In genomic region chr18:11752116-11752911, GRCh38 we compare ENCODE assay signal across 9 cellular contexts.
DNase-seq lines count a peak whose midpoint lies in the region; TF ChIP-seq lines count a peak whose summit lies in the region.
"Had no signal": no experiment of that assay in that cellular context is flagged by ENCODE, and none has a peak within 500 bp of the region (broad histone marks: within the 10 kb centered on the region; RNA-seq: fewer than 3 reads in every experiment).

No MANE protein-coding gene starts in this region.

- H3K27ac ChIP-seq in esophagus muscularis mucosa (replicated peaks in 1 of 4) = no peak overlapping the region
- H3K27ac ChIP-seq: HL-60 had no signal

- H3K4me3 Mint-ChIP-seq in osteocyte (ENCODE audit: unreplicated experiment) = peak overlapping the region; percentile 68

- H3K36me3 ChIP-seq in esophagus muscularis mucosa = no peaks in the 10 kb centered on the region

- peaks cover 81% of the 10 kb centered on the region for H3K27me3 Mint-ChIP-seq in osteocyte (ENCODE audit: unreplicated experiment)

- no peak for TF ChIP-seq EP300 in esophagus muscularis mucosa (IDR thresholded peaks at IDR 0.05)

- H3K4me3 ChIP-seq in esophagus muscularis mucosa = peak overlapping the region; percentile 44 to 58 (median 48)

- no peak overlapping the region for H3K27ac Mint-ChIP-seq in osteocyte (ENCODE audit: unreplicated experiment)

- H3K4me1 ChIP-seq in esophagus muscularis mucosa = peaks cover 8 to 22% (median 19%) of the 10 kb centered on the region in 4 donors

- peaks cover 0 to 39% (median 8%) of the 10 kb centered on the region in 4 donors for H3K27me3 ChIP-seq in esophagus muscularis mucosa

- peaks cover 4% of the 10 kb centered on the region for H3K36me3 Mint-ChIP-seq in osteocyte (ENCODE audit: unreplicated experiment)

- peaks cover 13% of the 10 kb centered on the region for H3K4me1 Mint-ChIP-seq in osteocyte (ENCODE audit: unreplicated experiment)

- DNase-seq in GM13977 (ENCODE audit: low spot score) = peak; percentile 73
- DNase-seq in OCI-M1 (lab: John Stamatoyannopoulos, UW) = peak; percentile 39
- no peak for DNase-seq in esophagus muscularis mucosa (ENCODE audit: extremely low spot score)
- no peak for DNase-seq in osteocyte (ENCODE audit: extremely low spot score, unreplicated experiment)
- DNase-seq in cortex of kidney (lab: John Stamatoyannopoulos, UW) = no peak
- no peak for DNase-seq in AG08396 (ENCODE audit: low spot score)
- DNase-seq in stimulated activated CD4-positive, alpha-beta T cell treated with anti-CD3 and anti-CD28 coated beads, Interleukin-4, amount 100 ng/mL, for 24 hours = no peak
- DNase-seq in germinal center (ENCODE audit: low spot score) = no peak

- no peak for TF ChIP-seq CTCF in GM13977 (IDR thresholded peaks at IDR 0.05; ENCODE audit: extremely low read depth, insufficient read depth, missing control alignments)
- no peak for TF ChIP-seq CTCF in esophagus muscularis mucosa (IDR thresholded peaks at IDR 0.05)
- TF ChIP-seq CTCF in osteocyte (IDR thresholded peaks at IDR 0.05) = no peak

- no peak for TF ChIP-seq POLR2A in esophagus muscularis mucosa (IDR thresholded peaks at IDR 0.05; ENCODE audit: low read depth)

- WGBS in esophagus muscularis mucosa = 2% methylated on average over 53 of the region's 64 CpGs

- intact Hi-C loops in esophagus muscularis mucosa (cut with DNase I) = no loop called here

- in situ Hi-C loops in GM13977 (cut with MboI; ENCODE audit: low pct_unique_long_range_greater_than_20kb, low sequenced_read_pairs, unreplicated experiment) = no loop called here

- H3K9me3 ChIP-seq in esophagus muscularis mucosa = no peaks in the 10 kb centered on the region

- H3K9me3 Mint-ChIP-seq in osteocyte (ENCODE audit: unreplicated experiment) = no peaks in the 10 kb centered on the region

Comparison
In these comparisons a context has a peak if more than half of its experiments do, and no peak if none do; other contexts are left out.
1. DNase-seq: peak in GM13977 (single experiment) and OCI-M1 (single experiment); none in esophagus muscularis mucosa (single experiment), osteocyte (single experiment), cortex of kidney (single experiment), AG08396 (single experiment), stimulated activated CD4-positive, alpha-beta T cell treated with anti-CD3 and anti-CD28 coated beads, Interleukin-4, amount 100 ng/mL, for 24 hours (single experiment) and germinal center (single experiment).